Comparison of ENCODE assay signal across 8 cellular contexts in genomic region chr5:168291281-168291960, GRCh38. TPM values are rescaled to one million over a fixed set of nuclear protein-coding genes. Genes with fewer than 3 reads are reported as not detected.
DNase-seq lines count a peak whose midpoint lies in the region; FAIRE-seq and TF ChIP-seq lines count a peak whose summit lies in the region.

Gene WWC1 (plus strand): TSS chr5:168291645. CDS start chr5:168292153, 508 bp downstream.

- H3K36me3 Mint-ChIP-seq in MCF 10A (ENCODE audit: insufficient read depth, unreplicated experiment), result peaks cover 7% of the 10 kb centered on the region

- no peaks in the 10 kb centered on the region for H3K9me3 Mint-ChIP-seq in MCF 10A (ENCODE audit: unreplicated experiment)

- H3K4me3 ChIP-seq in HFF-Myc (replicated peaks; ENCODE audit: low read depth, low read length) (peak within 1 kb of the TSS; percentile 57), kidney (ENCODE audit: low read length in 2 of 2) (peak within 1 kb of the TSS; percentile 34 to 78)

- H3K4me3 Mint-ChIP-seq in MCF 10A (ENCODE audit: unreplicated experiment), result peak within 1 kb of the TSS; percentile 82

- H3K4me1 ChIP-seq in kidney (ENCODE audit: control insufficient read depth in 1 of 2, insufficient read depth in 1 of 2, low read depth in 1 of 2, low read length in 2 of 2), result peaks cover 27 to 41% of the 10 kb centered on the region in 2 donors

- intact Hi-C loops in MCF 10A (cut with micrococcal nuclease) (loop anchor here (1.0 to 10.0 kb wide), 5 partner anchors 23 to 283 kb away; partner anchors contain the start of gene PANK3), kidney (cut with DNase I) (no loop called here)

- POLR2A ChIA-PET in MCF 10A (lab: Yijun Ruan, JAX), result interaction anchor here (0.6 to 6.6 kb wide), 21 partner anchors 10 to 361 kb away, joined by 3 to 44 read pairs (median 5); partner anchors contain the start of genes PANK3 and RARS1

- DNase-seq in GM12891 (ENCODE audit: insufficient read length, low spot score) (peak; percentile 80), HFF-Myc (ENCODE audit: extremely low read depth, low read depth) (no peak), MV-4-11 (lab: John Stamatoyannopoulos, UW) (peak; percentile 19), T-helper 2 cell (peak; percentile 26 to 53 (median 43)), MCF 10A (ENCODE audit: unreplicated experiment) (peak; percentile 88), kidney (peak; percentile 95), NCI-H446 treated with DMSO at 0.1 percent for 48 hours (lab: John Stamatoyannopoulos, UW) (no peak)
- peak; percentile 32 for DNase-seq in stimulated activated CD4-positive, alpha-beta T cell treated with anti-CD3 and anti-CD28 coated beads, Interleukin-2, amount 100 ng/mL, for 4 hours (ENCODE audit: low read depth)

- TF ChIP-seq POLR2A in GM12891 (IDR thresholded peaks at IDR 0.05; ENCODE audit: low read depth, low read length), result no peak

- H3K27ac ChIP-seq in kidney (ENCODE audit: low read depth in 2 of 2, low read length in 2 of 2), result peak within 1 kb of the TSS; percentile 89 to 94

- no peaks in the 10 kb centered on the region for H3K27me3 Mint-ChIP-seq in MCF 10A (ENCODE audit: insufficient read depth, unreplicated experiment)

- peak within 1 kb of the TSS; percentile 81 for H3K27ac Mint-ChIP-seq in MCF 10A (ENCODE audit: low read depth, unreplicated experiment)

- CTCF ChIA-PET in MCF 10A (lab: Yijun Ruan, JAX), result interaction anchor here (0.6 to 4.7 kb wide), 29 partner anchors 9 to 1158 kb away, joined by 3 to 37 read pairs (median 5); partner anchors contain the start of gene RARS1

- peaks cover 51% of the 10 kb centered on the region for H3K4me1 Mint-ChIP-seq in MCF 10A (ENCODE audit: insufficient read depth, unreplicated experiment)

- H3K9ac ChIP-seq in kidney (ENCODE audit: low read length in 2 of 2), result peak within 1 kb of the TSS in 1 of 2 donors; percentile 85

- BruUV-seq in MCF 10A (replicated peaks; lab: Mats Ljungman, UMichigan), result no TSS peak

- FAIRE-seq in GM12891 (lab: Jason Lieb, UNC) (peak; percentile 95), kidney (lab: Jason Lieb, UNC) (no peak)

- no peaks in the 10 kb centered on the region for H3K9me3 ChIP-seq in kidney (ENCODE audit: control insufficient read depth in 1 of 2, low read length in 2 of 2)

- no peaks in the 10 kb centered on the region for H3K36me3 ChIP-seq in kidney (ENCODE audit: control insufficient read depth in 1 of 2, insufficient read depth in 2 of 2, low read length in 2 of 2)

- TF ChIP-seq CTCF in HFF-Myc (IDR thresholded peaks at IDR 0.05; ENCODE audit: low read depth, low read length, missing control alignments), result peak; percentile 33
- no peak for TF ChIP-seq CTCF in MCF 10A (IDR thresholded peaks at IDR 0.05; ENCODE audit: unreplicated experiment)
- peak; percentile 6 for TF ChIP-seq CTCF in kidney (IDR thresholded peaks at IDR 0.05; ENCODE audit: borderline replicate concordance, extremely low read depth, insufficient read depth)

TF ChIP-seq in GM12891, 5 proteins besides CTCF, POLR2A, EP300 and RAD21:
- TF ChIP-seq PAX5 (IDR thresholded peaks at IDR 0.05; ENCODE audit: insufficient read depth, low read length, severe bottlenecking), result no peak
- TF ChIP-seq POLR2AphosphoS5 (IDR thresholded peaks at IDR 0.05; ENCODE audit: low read depth, low read length), result no peak
- TF ChIP-seq SPI1 (IDR thresholded peaks at IDR 0.05; ENCODE audit: low read depth, low read length), result no peak
- TF ChIP-seq TAF1 (IDR thresholded peaks at IDR 0.05; ENCODE audit: low read depth, low read length), result no peak
- TF ChIP-seq POU2F2 (IDR thresholded peaks at IDR 0.05; ENCODE audit: low read depth, low read length), result no peak

RNA-seq across cellular contexts. Expression of gene WWC1, which starts in this region (rescaled TPM):
- 1.9 TPM for polyA plus RNA-seq in GM12891 (2012; ENCODE audit: low read depth, missing spikeins)
- total RNA-seq in MCF 10A (2022) (27.8 and 47.0 TPM in 2 replicates), kidney (174 TPM)
- polyA plus RNA-seq in kidney (ENCODE audit: insufficient read depth, low read depth, low replicate concordance), result 74.4 TPM

Comparison
In these comparisons a context has a peak if more than half of its experiments do, and no peak if none do; other contexts are left out.
1. DNase-seq: peak in GM12891 (single experiment), MV-4-11 (single experiment), T-helper 2 cell (5 of 5), MCF 10A (single experiment), kidney (single experiment) and stimulated activated CD4-positive, alpha-beta T cell treated with anti-CD3 and anti-CD28 coated beads, Interleukin-2, amount 100 ng/mL, for 4 hours (single experiment); none in HFF-Myc (single experiment) and NCI-H446 treated with DMSO at 0.1 percent for 48 hours (single experiment).